In genomic region chr10:88608052-88608732, GRCh38 we compare ENCODE assay signal across 30 cellular contexts. TPM values are rescaled to one million over a fixed set of nuclear protein-coding genes. Genes with fewer than 3 reads are reported as not detected.
DNase-seq lines count a peak whose midpoint lies in the region; ATAC-seq, FAIRE-seq and TF ChIP-seq lines count a peak whose summit lies in the region.
"Had no signal": no experiment of that assay in that cellular context is flagged by ENCODE, and none has a peak within 500 bp of the region (broad histone marks: within the 10 kb centered on the region; RNA-seq: fewer than 3 reads in every experiment).

No MANE protein-coding gene starts in this region.

- H3K4me1 ChIP-seq in H1 (replicated peaks in 1 of 4; ENCODE audit: control insufficient read depth in 3 of 4, insufficient read depth in 4 of 4, low read length in 3 of 4) (no peaks in the 10 kb centered on the region), stomach (no peaks in the 10 kb centered on the region)
- H3K4me1 ChIP-seq: foreskin keratinocyte, left lung, pancreas, sigmoid colon, upper lobe of right lung had no signal

- H4K5ac ChIP-seq in H1 (ENCODE audit: insufficient read length, low read depth, low read length): no peak overlapping the region

- 0 out of 2 replicates have a peak overlapping the region, but pooled peaks have one; percentile 73 for H2AFZ ChIP-seq in H1 (ENCODE audit: low read length)

- no peaks in the 10 kb centered on the region for H3K79me2 ChIP-seq in H1 (ENCODE audit: control insufficient read depth in 1 of 2, insufficient read depth in 2 of 2, low read length in 2 of 2)

- ATAC-seq in GM19455 (IDR thresholded peaks at IDR 0.05; ENCODE audit: unreplicated experiment): peak; percentile 57
- ATAC-seq in HG02938 (IDR thresholded peaks at IDR 0.05; ENCODE audit: unreplicated experiment): peak; percentile 65
- ATAC-seq in omental fat pad (ENCODE audit: low FRiP score): no peak
- ATAC-seq in CD4-positive, alpha-beta T cell (ENCODE audit: poor library complexity): no peak
- ATAC-seq: foreskin keratinocyte; K562; left lung; natural killer cell treated with Interleukin-12 subunit alpha and Interleukin-12 subunit beta and Interleukin-15 and Interleukin-18, amount 100 ng/mL, for 72 hours; pancreas; upper lobe of right lung had no signal

- no peaks in the 10 kb centered on the region for H3K9me3 Mint-ChIP-seq in CD4-positive, alpha-beta T cell
- H3K9me3 Mint-ChIP-seq: activated CD4-positive, alpha-beta memory T cell treated with anti-CD3 and anti-CD28 coated beads for 36 hours; natural killer cell treated with Interleukin-12 subunit alpha and Interleukin-12 subunit beta and Interleukin-15 and Interleukin-18, amount 100 ng/mL, for 72 hours had no signal

- H3K36me3 ChIP-seq in H1 (ENCODE audit: control insufficient read depth in 2 of 4, insufficient read depth in 4 of 4, low read length in 3 of 4) (no peaks in the 10 kb centered on the region), stomach (no peaks in the 10 kb centered on the region)
- H3K36me3 ChIP-seq: brain microvascular endothelial cell, left lung, pancreas, sigmoid colon, upper lobe of right lung had no signal

- no peak overlapping the region for H2BK12ac ChIP-seq in H1 (ENCODE audit: low read depth, low read length)

- TF ChIP-seq CTCF in H1 (IDR thresholded peaks at IDR 0.05; ENCODE audit: control extremely low read depth in 1 of 3, insufficient read depth in 1 of 3, low read depth in 1 of 3, low read length in 3 of 3): no peak
- TF ChIP-seq CTCF in omental fat pad (IDR thresholded peaks at IDR 0.05): no peak
- no peak for TF ChIP-seq CTCF in CD4-positive, alpha-beta T cell (IDR thresholded peaks at IDR 0.05)
- no peak for TF ChIP-seq CTCF in stomach (IDR thresholded peaks at IDR 0.05)

- WGBS in H1 (ENCODE audit: extremely low coverage in 1 of 2, insufficient coverage in 1 of 2, insufficient read length in 1 of 2, insufficient replicate concordance in 2 of 2, low coverage in 1 of 2, low lambda C conversion rate in 2 of 2, missing lambda C conversion rate in 1 of 2), 2 experiments: 93% methylated on average over 6 of the region's 6 CpGs; no CpG with 5 or more reads in 1 of the 2 experiments
- WGBS in stomach, 5 donors: 77 to 88% (median 82%) methylated on average over 6 of the region's 6 CpGs

- no peak overlapping the region for H2BK5ac ChIP-seq in H1 (ENCODE audit: low read depth, low read length)

- H3K79me1 ChIP-seq in H1 (ENCODE audit: low read depth, low read length): no peaks in the 10 kb centered on the region

- no peak overlapping the region for H3K14ac ChIP-seq in H1 (ENCODE audit: insufficient read length)

- H3K56ac ChIP-seq in H1 (replicated peaks; ENCODE audit: insufficient read length, low read depth, low read length): no peak overlapping the region

- DNase-seq in GM18507 (ENCODE audit: extremely low spot score, insufficient read length, low read depth) (no peak), H1 (ENCODE audit: low read depth in 1 of 2, low spot score in 2 of 2) (no peak), omental fat pad (ENCODE audit: low spot score) (no peak), stomach (no peak)
- no peak for DNase-seq in activated CD4-positive, alpha-beta T cell treated with anti-CD3 and anti-CD28 coated beads for 48 hours
- DNase-seq in CD4-positive, alpha-beta T cell: no peak
- DNase-seq: activated CD4-positive, alpha-beta memory T cell treated with anti-CD3 and anti-CD28 coated beads for 36 hours; activated CD4-positive, CD25-positive, alpha-beta regulatory T cell; activated gamma-delta T cell treated with Interleukin-2 at 50 U/mL for 16 hours; brain microvascular endothelial cell; DMS 273 treated with DMSO at 0.1 percent for 48 hours; effector CD4-positive, alpha-beta T cell; erythroblast; foreskin keratinocyte; left lung; MM.1S; NCI-H146; NCI-H2171; NCI-H526 treated with DMSO at 0.1 percent for 48 hours; pancreas; sigmoid colon; stimulated activated CD4-positive, alpha-beta T cell treated with anti-CD3 and anti-CD28 coated beads, Interleukin-15, amount 100 ng/mL, for 24 hours; stimulated activated CD8-positive, alpha-beta memory T cell treated with anti-CD3 and anti-CD28 coated beads, Interleukin-4, amount 100 ng/mL, for 48 hours; upper lobe of right lung had no signal

- intact Hi-C loops in CD4-positive, alpha-beta T cell (cut with DNase I, micrococcal nuclease): no loop called here
- intact Hi-C loops in stomach (cut with DNase I; ENCODE audit: low total_unique reads): no loop called here

- no peak overlapping the region for H3K23ac ChIP-seq in H1 (ENCODE audit: insufficient read length)

- H3K4me3 ChIP-seq in H1 (ENCODE audit: extremely low read depth in 1 of 4, insufficient read depth in 2 of 4, low read depth in 3 of 4, low read length in 4 of 4) (no peak overlapping the region), stomach (no peak overlapping the region)
- H3K4me3 ChIP-seq: K562, left lung, pancreas, sigmoid colon, upper lobe of right lung had no signal

- TF ChIP-seq EP300 in H1 (IDR thresholded peaks at IDR 0.05; ENCODE audit: borderline replicate concordance in 1 of 2, low read depth in 2 of 2, low read length in 2 of 2) (no peak), stomach (IDR thresholded peaks at IDR 0.05) (no peak)

- no peak overlapping the region for H3K4me3 Mint-ChIP-seq in CD4-positive, alpha-beta T cell
- H3K4me3 Mint-ChIP-seq: activated CD4-positive, alpha-beta memory T cell treated with anti-CD3 and anti-CD28 coated beads for 36 hours; natural killer cell treated with Interleukin-12 subunit alpha and Interleukin-12 subunit beta and Interleukin-15 and Interleukin-18, amount 100 ng/mL, for 72 hours had no signal

- no peak overlapping the region for H2BK120ac ChIP-seq in H1 (replicated peaks; ENCODE audit: low read depth, low read length)

- no peak overlapping the region for H3K4me2 ChIP-seq in H1 (ENCODE audit: insufficient read depth in 1 of 2, low read depth in 2 of 2, low read length in 2 of 2)

- H3K27ac Mint-ChIP-seq in CD4-positive, alpha-beta T cell: no peak overlapping the region
- H3K27ac Mint-ChIP-seq: activated CD4-positive, alpha-beta memory T cell treated with anti-CD3 and anti-CD28 coated beads for 36 hours; natural killer cell treated with Interleukin-12 subunit alpha and Interleukin-12 subunit beta and Interleukin-15 and Interleukin-18, amount 100 ng/mL, for 72 hours had no signal

- no peaks in the 10 kb centered on the region for H3K9me3 ChIP-seq in H1 (ENCODE audit: insufficient read depth in 2 of 2, low read depth in 1 of 2, low read length in 1 of 2)
- no peaks in the 10 kb centered on the region for H3K9me3 ChIP-seq in CD4-positive, alpha-beta T cell (ENCODE audit: control insufficient read depth, low read length)
- H3K9me3 ChIP-seq in stomach: no peaks in the 10 kb centered on the region
- H3K9me3 ChIP-seq: left lung, pancreas, sigmoid colon, upper lobe of right lung had no signal

- H2AK5ac ChIP-seq in H1 (ENCODE audit: low read depth, low read length): no peak overlapping the region

- TF ChIP-seq RAD21 in H1 (IDR thresholded peaks at IDR 0.05 in 1 of 2, conservative IDR thresholded peaks at IDR 0.05 in 1 of 2; ENCODE audit: low read depth in 2 of 2, low read length in 2 of 2): no peak

- no peak overlapping the region for H2BK15ac ChIP-seq in H1 (ENCODE audit: low read length)

- H3K18ac ChIP-seq in H1 (ENCODE audit: extremely low read depth, low read length): no peak overlapping the region

- no peak overlapping the region for H3K4ac ChIP-seq in H1 (replicated peaks; ENCODE audit: insufficient read length, low read depth, low read length)

- TF ChIP-seq POLR2A in H1 (IDR thresholded peaks at IDR 0.05; ENCODE audit: control extremely low read depth in 1 of 2, low read depth in 2 of 2, low read length in 2 of 2) (no peak), stomach (IDR thresholded peaks at IDR 0.05) (no peak)

- no peaks in the 10 kb centered on the region for H4K20me1 ChIP-seq in H1 (replicated peaks in 1 of 2; ENCODE audit: control insufficient read depth in 1 of 2, insufficient read depth in 2 of 2, low read length in 2 of 2)

- H3K27ac ChIP-seq in H1 (ENCODE audit: low read depth, low read length): no peak overlapping the region
- H3K27ac ChIP-seq in CD4-positive, alpha-beta T cell (ENCODE audit: low read depth, low read length): no peak overlapping the region
- no peak overlapping the region for H3K27ac ChIP-seq in stomach
- H3K27ac ChIP-seq: brain microvascular endothelial cell, C4-2B, foreskin keratinocyte, left lung, pancreas, sigmoid colon, upper lobe of right lung had no signal

- FAIRE-seq in GM18507 (lab: Jason Lieb, UNC) (peak; percentile 80), H1 (lab: Jason Lieb, UNC) (no peak)
- FAIRE-seq: K562, pancreas had no signal

- H3K9ac ChIP-seq in H1 (replicated peaks in 1 of 4; ENCODE audit: extremely low read depth in 1 of 4, low read depth in 3 of 4, low read length in 3 of 4): no peak overlapping the region

- H3K27me3 Mint-ChIP-seq in CD4-positive, alpha-beta T cell: no peaks in the 10 kb centered on the region

- no peaks in the 10 kb centered on the region for H3K36me3 Mint-ChIP-seq in CD4-positive, alpha-beta T cell (ENCODE audit: low read depth)
- H3K36me3 Mint-ChIP-seq: activated CD4-positive, alpha-beta memory T cell treated with anti-CD3 and anti-CD28 coated beads for 36 hours; natural killer cell treated with Interleukin-12 subunit alpha and Interleukin-12 subunit beta and Interleukin-15 and Interleukin-18, amount 100 ng/mL, for 72 hours had no signal

- POLR2A ChIA-PET in H1 (lab: Charles Lee; ENCODE audit: partially characterized antibody): no interaction called here
- POLR2A ChIA-PET in CD4-positive, alpha-beta T cell (lab: Charles Lee): no interaction called here

- H4K91ac ChIP-seq in H1 (replicated peaks; ENCODE audit: insufficient read length, low read length): no peak overlapping the region

- H3K23me2 ChIP-seq in H1 (ENCODE audit: low read depth, low read length): no peaks in the 10 kb centered on the region

- no peak overlapping the region for H2BK20ac ChIP-seq in H1 (ENCODE audit: low read length)

- H3K4me1 Mint-ChIP-seq in CD4-positive, alpha-beta T cell (ENCODE audit: low read depth): no peaks in the 10 kb centered on the region

- CTCF ChIA-PET in H1 (lab: Charles Lee; ENCODE audit: partially characterized antibody): interaction anchor here (1.0 kb wide), 1 partner anchor 25 kb away, joined by 3 read pairs; the partner anchor contains the start of gene RNLS
- CTCF ChIA-PET in CD4-positive, alpha-beta T cell (lab: Charles Lee): no interaction called here

- H3K27me3 ChIP-seq in H1 (replicated peaks in 1 of 4; ENCODE audit: control insufficient read depth in 3 of 4, extremely low read depth in 1 of 4, insufficient read depth in 3 of 4, low read length in 3 of 4) (peaks cover 0 to 1% (median 0%) of the 10 kb centered on the region in 4 experiments; a peak in 1 of 7 replicates), stomach (no peaks in the 10 kb centered on the region)
- H3K27me3 ChIP-seq in CD4-positive, alpha-beta T cell (ENCODE audit: control insufficient read depth, insufficient read depth, low read length): no peaks in the 10 kb centered on the region
- H3K27me3 ChIP-seq: brain microvascular endothelial cell, foreskin keratinocyte, left lung, pancreas, sigmoid colon, upper lobe of right lung had no signal

- H4K8ac ChIP-seq in H1 (ENCODE audit: extremely low read depth, insufficient read depth, low read length): no peak overlapping the region

RNA-seq across cellular contexts. Expression of gene LIPJ, which starts 21.6 kb away (rescaled TPM):
- total RNA-seq in H1 (2021; fragmentation: NEBNext Ultra II Directional; extraction: Animal tissue kit (Norgen Biotek cat#: 25700)): not detected in 2 replicates
- polyA plus RNA-seq in H1 (2011; rRNA removed) (not detected in 2 replicates), stomach (under 1 TPM in 1 of 3 donors, not detected in 2; 0.55 TPM)
- not detected for polyA plus RNA-seq in H1 (2011; cell fraction: cytosol; rRNA removed)
- not detected for polyA plus RNA-seq in H1 (2011; cell fraction: nucleus; rRNA removed)
- polyA plus RNA-seq in H1 (2012, experiment 1 of 2): not detected in 4 replicates
- not detected for polyA plus RNA-seq in H1 (2012, experiment 2 of 2)
- not detected for polyA plus RNA-seq in H1 (2013, experiment 1 of 2)
- polyA plus RNA-seq in H1 (2013, experiment 2 of 2): not detected
- 0.15 TPM in 1 of 2 replicates, not detected in the other for polyA minus RNA-seq in H1 (2011; rRNA and poly(A)+ RNA removed)
- polyA minus RNA-seq in H1 (2011; cell fraction: cytosol; rRNA and poly(A)+ RNA removed): not detected
- 0.30 TPM for polyA minus RNA-seq in H1 (2011; cell fraction: nucleus; rRNA and poly(A)+ RNA removed)
- total RNA-seq in omental fat pad (under 1 TPM in 3 of 4 donors, not detected in 1; 0.19 to 0.47 (median 0.46) TPM), stomach (1 to 10 TPM in 1 of 5 donors, under 1 TPM in 1, not detected in 3; 0.92 to 5.3 TPM)
- total RNA-seq in CD4-positive, alpha-beta T cell: not detected
- total RNA-seq: activated CD4-positive, alpha-beta memory T cell treated with anti-CD3 and anti-CD28 coated beads for 36 hours; foreskin keratinocyte; K562; left lung; natural killer cell treated with Interleukin-12 subunit alpha and Interleukin-12 subunit beta and Interleukin-15 and Interleukin-18, amount 100 ng/mL, for 72 hours; upper lobe of right lung had no signal
- polyA plus RNA-seq: AG04450, foreskin keratinocyte, K562 had no signal

RNA-seq across cellular contexts. Expression of gene RNLS, which starts 25.1 kb away (rescaled TPM):
- 7.5 TPM in 2 replicates for total RNA-seq in H1 (2021; fragmentation: NEBNext Ultra II Directional; extraction: Animal tissue kit (Norgen Biotek cat#: 25700))
- polyA plus RNA-seq in H1 (2011; rRNA removed) (10.1 and 12.7 TPM in 2 replicates), stomach (10 to 100 TPM; 11.2 to 21.5 (median 18.5) TPM)
- polyA plus RNA-seq in H1 (2011; cell fraction: cytosol; rRNA removed): 13.1 TPM
- 9.1 TPM for polyA plus RNA-seq in H1 (2011; cell fraction: nucleus; rRNA removed)
- 8.0 to 10.0 TPM (median 9.0 TPM) in 4 replicates for polyA plus RNA-seq in H1 (2012, experiment 1 of 2)
- polyA plus RNA-seq in H1 (2012, experiment 2 of 2): 2.7 TPM
- polyA plus RNA-seq in H1 (2013, experiment 1 of 2): 4.9 TPM
- polyA plus RNA-seq in H1 (2013, experiment 2 of 2): 4.9 TPM
- 7.9 and 14.1 TPM in 2 replicates for polyA minus RNA-seq in H1 (2011; rRNA and poly(A)+ RNA removed)
- 4.3 TPM for polyA minus RNA-seq in H1 (2011; cell fraction: cytosol; rRNA and poly(A)+ RNA removed)
- polyA minus RNA-seq in H1 (2011; cell fraction: nucleus; rRNA and poly(A)+ RNA removed): 27.8 TPM
- total RNA-seq in omental fat pad (10 to 100 TPM; 13.3 to 24.7 (median 18.3) TPM), stomach (10 to 100 TPM in 1 of 5 donors, 1 to 10 TPM in 2, not detected in 2; 6.7 to 12.0 (median 9.5) TPM)
- 1 to 10 TPM in 1 of 2 experiments, under 1 TPM in 1; 0.95 to 2.7 TPM for total RNA-seq in CD4-positive, alpha-beta T cell

RNA-seq across cellular contexts. Expression of gene LIPF, which starts 56.0 kb away (rescaled TPM):
- total RNA-seq in H1 (2021; fragmentation: NEBNext Ultra II Directional; extraction: Animal tissue kit (Norgen Biotek cat#: 25700)): not detected in 2 replicates
- polyA plus RNA-seq in H1 (2011; rRNA removed): not detected in 2 replicates
- polyA plus RNA-seq in H1 (2011; cell fraction: cytosol; rRNA removed): not detected
- not detected for polyA plus RNA-seq in H1 (2011; cell fraction: nucleus; rRNA removed)
- not detected in 4 replicates for polyA plus RNA-seq in H1 (2012, experiment 1 of 2)
- polyA plus RNA-seq in H1 (2012, experiment 2 of 2): not detected
- polyA plus RNA-seq in H1 (2013, experiment 1 of 2): not detected
- not detected for polyA plus RNA-seq in H1 (2013, experiment 2 of 2)
- polyA minus RNA-seq in H1 (2011; rRNA and poly(A)+ RNA removed): not detected in 2 replicates
- not detected for polyA minus RNA-seq in H1 (2011; cell fraction: cytosol; rRNA and poly(A)+ RNA removed)
- not detected for polyA minus RNA-seq in H1 (2011; cell fraction: nucleus; rRNA and poly(A)+ RNA removed)
- not detected for total RNA-seq in omental fat pad
- total RNA-seq in CD4-positive, alpha-beta T cell: not detected
- total RNA-seq in stomach: over 10,000 TPM in 2 of 5 donors, 1,000 to 10,000 TPM in 1, 100 to 1,000 TPM in 2; 201 to 18,610 (median 2,926) TPM
- over 10,000 TPM; 15,849 to 36,465 (median 28,381) TPM for polyA plus RNA-seq in stomach
- total RNA-seq: activated CD4-positive, alpha-beta memory T cell treated with anti-CD3 and anti-CD28 coated beads for 36 hours; foreskin keratinocyte; K562; left lung; natural killer cell treated with Interleukin-12 subunit alpha and Interleukin-12 subunit beta and Interleukin-15 and Interleukin-18, amount 100 ng/mL, for 72 hours; pancreas; upper lobe of right lung had no signal
- polyA plus RNA-seq: AG04450, foreskin keratinocyte, K562 had no signal

Comparison
In these comparisons a context has a peak if more than half of its experiments do, and no peak if none do; other contexts are left out.
1. ATAC-seq: peak in GM19455 (single experiment) and HG02938 (single experiment); none in omental fat pad (single experiment) and CD4-positive, alpha-beta T cell (single experiment).
2. RNA of gene LIPF, which starts 56.0 kb away (total RNA-seq): 201 to 18,610 TPM in stomach; not detected in H1, not detected in omental fat pad and not detected in CD4-positive, alpha-beta T cell; every median in the first group is over 100 times any median in the second.